Comparison of ENCODE assay signal across 8 cellular contexts in the genomic region with DNA sequence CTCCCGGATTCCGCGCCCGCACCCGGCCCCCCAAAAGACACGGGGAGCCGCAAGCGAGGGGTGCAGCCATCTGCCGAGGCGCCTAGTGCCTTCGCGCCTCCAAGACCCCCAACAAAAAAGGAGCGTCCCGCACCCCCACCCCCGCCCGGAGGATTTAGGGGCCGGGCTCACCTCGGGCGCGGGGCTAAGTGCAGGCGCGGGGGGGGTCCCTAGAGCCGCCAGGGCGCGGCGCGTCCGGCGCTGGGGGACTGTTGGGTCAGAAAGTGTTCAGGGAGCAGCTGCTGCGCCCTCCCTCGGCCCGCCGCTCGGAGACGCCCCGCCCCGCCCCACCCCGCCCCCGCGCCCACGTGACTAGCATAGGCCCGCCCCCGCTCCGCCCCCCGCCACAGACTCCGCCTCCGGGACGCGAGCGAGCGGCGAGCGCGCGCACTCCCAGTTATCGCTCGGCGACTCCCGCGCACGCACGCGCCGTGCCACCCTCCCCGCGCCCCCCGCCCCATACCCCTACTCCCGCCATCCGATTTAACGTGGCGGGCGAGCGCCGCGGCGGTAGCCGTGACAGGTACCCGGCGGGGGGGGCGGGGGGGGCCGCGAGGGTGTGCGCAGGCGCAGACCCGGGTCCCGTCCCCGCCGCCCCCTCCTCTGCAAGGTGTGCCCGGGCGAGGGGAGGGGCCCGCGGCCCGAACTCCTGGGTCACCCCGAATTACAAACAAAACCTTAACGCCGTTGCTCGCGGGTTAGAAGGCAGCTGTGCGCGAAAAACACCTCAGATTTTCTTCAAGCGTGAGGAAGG. TPM values are rescaled to one million over a fixed set of nuclear protein-coding genes. Genes with fewer than 3 reads are reported as not detected.
A peak's percentile ranks its signal among the peaks of the same experiment; 100 is the strongest.
DNase-seq lines count a peak whose midpoint lies in the region; ATAC-seq lines count a peak whose summit lies in the region.

No MANE protein-coding gene starts in this region.

- no peaks in the 10 kb centered on the region for H3K9me3 Mint-ChIP-seq in IgD-negative memory B cell

- H3K27me3 Mint-ChIP-seq in IgD-negative memory B cell, result no peaks in the 10 kb centered on the region

- peaks cover 31% of the 10 kb centered on the region for H3K4me1 ChIP-seq in BLaER1

- peak overlapping the region; percentile 59 to 97 (median 83) for H3K27ac Mint-ChIP-seq in IgD-negative memory B cell

- DNase-seq in SHP77 (lab: John Stamatoyannopoulos, UW) (peak; percentile 82 to 84), germinal center (ENCODE audit: low spot score) (peak; percentile 87), nucleus accumbens (lab: John Stamatoyannopoulos, UW) (peak in 53 of 56 donors; percentile 43 to 90 (median 78)), substantia nigra (lab: John Stamatoyannopoulos, UW) (peak in 46 of 49 donors; percentile 45 to 89 (median 78))
- peak; percentile 73 for DNase-seq in activated gamma-delta T cell treated with anti-CD3 and anti-CD28 coated beads, Interleukin-2, amount 50 U/mL, for 16 hours (ENCODE audit: low read depth)

- H3K4me3 Mint-ChIP-seq in IgD-negative memory B cell, result peak overlapping the region; percentile 91 to 99 (median 94)

- H3K27ac ChIP-seq in BLaER1 (peak overlapping the region; percentile 72; the same call in 1 of the 2 replicates), substantia nigra (ENCODE audit: low read depth, low read length, poor library complexity, severe bottlenecking) (peak overlapping the region; percentile 68)

- ATAC-seq in GM19395 (IDR thresholded peaks at IDR 0.05; ENCODE audit: unreplicated experiment), result peak; percentile 49

- H4K20me1 ChIP-seq in BLaER1, result peaks cover 30% of the 10 kb centered on the region

- H3K4me3 ChIP-seq in BLaER1, result peak overlapping the region; percentile 70

- peaks cover 14 to 28% (median 23%) of the 10 kb centered on the region in 3 donors for H3K4me1 Mint-ChIP-seq in IgD-negative memory B cell

- peak overlapping the region; percentile 89 for H3K4me2 ChIP-seq in BLaER1

- H3K9ac ChIP-seq in BLaER1, result peak overlapping the region; percentile 76

- H3K36me3 Mint-ChIP-seq in IgD-negative memory B cell, result no peaks in the 10 kb centered on the region

- no peaks in the 10 kb centered on the region for H3K9me3 ChIP-seq in BLaER1

- no peaks in the 10 kb centered on the region for H3K36me3 ChIP-seq in BLaER1

- peaks cover 58% of the 10 kb centered on the region for H3K27me3 ChIP-seq in BLaER1

RNA-seq across cellular contexts. Expression of a gene that starts 56.2 kb away (rescaled TPM):
- not detected for polyA plus RNA-seq in IgD-negative memory B cell

Comparison
In these comparisons a context has a peak if more than half of its experiments do, and no peak if none do; other contexts are left out.
1. Peak in every context shown above with its lines: DNase-seq, ATAC-seq, H3K4me3 ChIP-seq and H3K27ac ChIP-seq.